Comparison of ENCODE assay signal across 1 cellular context in the genomic region with DNA sequence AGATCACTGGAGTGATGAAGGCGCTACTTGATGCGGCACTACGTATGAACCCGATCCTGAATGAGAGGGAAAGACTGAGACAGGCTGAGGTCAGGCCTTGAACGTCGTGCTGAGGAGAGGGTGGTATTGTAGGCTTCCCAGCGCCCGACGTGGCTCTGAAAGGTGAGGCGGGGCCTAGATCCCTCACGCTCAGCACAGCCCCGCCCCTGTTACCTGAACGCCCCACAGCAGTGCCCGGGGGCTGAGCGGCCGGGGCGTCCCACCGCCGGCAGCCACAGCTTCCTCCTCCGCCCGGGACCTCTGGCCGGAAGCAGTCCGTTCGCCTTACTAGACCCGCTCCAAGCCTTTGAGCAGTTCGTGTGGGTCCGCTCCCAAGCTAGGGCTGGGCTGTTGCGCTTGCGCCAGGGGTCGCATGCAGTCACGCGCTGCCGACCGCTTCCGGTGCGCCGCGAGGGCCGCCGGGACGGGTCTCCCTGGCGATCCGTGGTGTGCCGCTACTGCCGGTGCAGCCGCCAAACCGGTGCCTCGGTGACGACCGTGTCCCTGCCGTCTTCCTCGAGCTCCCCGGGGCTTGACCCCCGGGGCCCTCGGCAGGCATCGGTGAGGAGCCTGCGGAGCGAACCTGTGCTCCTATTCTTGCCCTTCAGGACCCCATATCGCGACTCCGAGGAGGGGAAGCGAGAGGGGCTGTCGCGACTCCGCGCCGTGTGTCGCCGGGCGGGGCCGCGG.
TF ChIP-seq lines count a peak whose summit lies in the region.

A gene with protein sequence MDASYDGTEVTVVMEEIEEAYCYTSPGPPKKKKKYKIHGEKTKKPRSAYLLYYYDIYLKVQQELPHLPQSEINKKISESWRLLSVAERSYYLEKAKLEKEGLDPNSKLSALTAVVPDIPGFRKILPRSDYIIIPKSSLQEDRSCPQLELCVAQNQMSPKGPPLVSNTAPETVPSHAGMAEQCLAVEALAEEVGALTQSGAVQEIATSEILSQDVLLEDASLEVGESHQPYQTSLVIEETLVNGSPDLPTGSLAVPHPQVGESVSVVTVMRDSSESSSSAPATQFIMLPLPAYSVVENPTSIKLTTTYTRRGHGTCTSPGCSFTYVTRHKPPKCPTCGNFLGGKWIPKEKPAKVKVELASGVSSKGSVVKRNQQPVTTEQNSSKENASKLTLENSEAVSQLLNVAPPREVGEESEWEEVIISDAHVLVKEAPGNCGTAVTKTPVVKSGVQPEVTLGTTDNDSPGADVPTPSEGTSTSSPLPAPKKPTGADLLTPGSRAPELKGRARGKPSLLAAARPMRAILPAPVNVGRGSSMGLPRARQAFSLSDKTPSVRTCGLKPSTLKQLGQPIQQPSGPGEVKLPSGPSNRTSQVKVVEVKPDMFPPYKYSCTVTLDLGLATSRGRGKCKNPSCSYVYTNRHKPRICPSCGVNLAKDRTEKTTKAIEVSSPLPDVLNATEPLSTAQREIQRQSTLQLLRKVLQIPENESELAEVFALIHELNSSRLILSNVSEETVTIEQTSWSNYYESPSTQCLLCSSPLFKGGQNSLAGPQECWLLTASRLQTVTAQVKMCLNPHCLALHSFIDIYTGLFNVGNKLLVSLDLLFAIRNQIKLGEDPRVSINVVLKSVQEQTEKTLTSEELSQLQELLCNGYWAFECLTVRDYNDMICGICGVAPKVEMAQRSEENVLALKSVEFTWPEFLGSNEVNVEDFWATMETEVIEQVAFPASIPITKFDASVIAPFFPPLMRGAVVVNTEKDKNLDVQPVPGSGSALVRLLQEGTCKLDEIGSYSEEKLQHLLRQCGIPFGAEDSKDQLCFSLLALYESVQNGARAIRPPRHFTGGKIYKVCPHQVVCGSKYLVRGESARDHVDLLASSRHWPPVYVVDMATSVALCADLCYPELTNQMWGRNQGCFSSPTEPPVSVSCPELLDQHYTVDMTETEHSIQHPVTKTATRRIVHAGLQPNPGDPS (N-terminal part only) (plus strand): TSS at position 479 of the 729 bp plus-strand sequence. CDS start 4,114 bp downstream, outside the sequence.
TSS of gene TIGD6 (minus strand) at position 394 of the 729 bp plus-strand sequence. CDS start 4,306 bp downstream, outside the sequence.

TF ChIP-seq in HepG2, 621 proteins besides CTCF, POLR2A, EP300 and RAD21 (continued from another document and continues in another):
- TF ChIP-seq TEF (CRISPR knock-in tag; IDR thresholded peaks at IDR 0.05) (no peak), ARHGAP35 (CRISPR knock-in tag; IDR thresholded peaks at IDR 0.05; ENCODE audit: borderline replicate concordance) (no peak; the same call in 1 of the 2 replicates), ZBTB34 (CRISPR knock-in tag; IDR thresholded peaks at IDR 0.05) (peak; percentile 82; the same call in 1 of the 2 replicates), KMT2A (CRISPR knock-in tag; IDR thresholded peaks at IDR 0.05) (peak; percentile 98), FOXA1 (IDR thresholded peaks at IDR 0.05) (no peak), FOXA1 (CRISPR knock-in tag; IDR thresholded peaks at IDR 0.05) (peak; percentile 24), ZNF790 (CRISPR knock-in tag; IDR thresholded peaks at IDR 0.05; ENCODE audit: borderline replicate concordance) (peak; percentile 72; the same call in 1 of the 2 replicates), REXO4 (CRISPR knock-in tag; IDR thresholded peaks at IDR 0.05; ENCODE audit: borderline replicate concordance) (no peak), HOMEZ (CRISPR knock-in tag; IDR thresholded peaks at IDR 0.05; ENCODE audit: low read depth) (no peak), ZNF136 (CRISPR knock-in tag; IDR thresholded peaks at IDR 0.05; ENCODE audit: low read depth) (no peak; the same call in 1 of the 2 replicates), KLF11 (CRISPR knock-in tag; IDR thresholded peaks at IDR 0.05) (peak; percentile 94), NCOR1 (IDR thresholded peaks at IDR 0.05; ENCODE audit: borderline replicate concordance, low read length) (no peak), RXRA (CRISPR knock-in tag; IDR thresholded peaks at IDR 0.05) (peak; percentile 92), GATAD2A (CRISPR knock-in tag; IDR thresholded peaks at IDR 0.05) (peak; percentile 83), FOXK1 (CRISPR knock-in tag; IDR thresholded peaks at IDR 0.05; ENCODE audit: borderline replicate concordance, low read depth) (peak; percentile 92), TRIM24 (CRISPR knock-in tag; IDR thresholded peaks at IDR 0.05) (0 out of 2 replicates have a peak, but pooled peaks have one; percentile 34), TBX3 (IDR thresholded peaks at IDR 0.05; ENCODE audit: borderline replicate concordance) (no peak), ZFAT (CRISPR knock-in tag; conservative IDR thresholded peaks at IDR 0.05) (no peak), STAT5B (CRISPR knock-in tag; IDR thresholded peaks at IDR 0.05) (peak; percentile 19; the same call in 1 of the 2 replicates), ZZZ3 (CRISPR knock-in tag; IDR thresholded peaks at IDR 0.05; ENCODE audit: borderline replicate concordance) (peak; percentile 79), ZNF503 (CRISPR knock-in tag; IDR thresholded peaks at IDR 0.05) (no peak), SRSF9 (IDR thresholded peaks at IDR 0.05; ENCODE audit: borderline replicate concordance, insufficient read depth, low read depth, low read length, poor library complexity, severe bottlenecking) (no peak), ZNF569 (CRISPR knock-in tag; IDR thresholded peaks at IDR 0.05; ENCODE audit: borderline replicate concordance) (no peak)
- TF ChIP-seq, protein P1, sequence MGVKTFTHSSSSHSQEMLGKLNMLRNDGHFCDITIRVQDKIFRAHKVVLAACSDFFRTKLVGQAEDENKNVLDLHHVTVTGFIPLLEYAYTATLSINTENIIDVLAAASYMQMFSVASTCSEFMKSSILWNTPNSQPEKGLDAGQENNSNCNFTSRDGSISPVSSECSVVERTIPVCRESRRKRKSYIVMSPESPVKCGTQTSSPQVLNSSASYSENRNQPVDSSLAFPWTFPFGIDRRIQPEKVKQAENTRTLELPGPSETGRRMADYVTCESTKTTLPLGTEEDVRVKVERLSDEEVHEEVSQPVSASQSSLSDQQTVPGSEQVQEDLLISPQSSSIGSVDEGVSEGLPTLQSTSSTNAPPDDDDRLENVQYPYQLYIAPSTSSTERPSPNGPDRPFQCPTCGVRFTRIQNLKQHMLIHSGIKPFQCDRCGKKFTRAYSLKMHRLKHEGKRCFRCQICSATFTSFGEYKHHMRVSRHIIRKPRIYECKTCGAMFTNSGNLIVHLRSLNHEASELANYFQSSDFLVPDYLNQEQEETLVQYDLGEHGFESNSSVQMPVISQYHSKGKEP (CRISPR knock-in tag; IDR thresholded peaks at IDR 0.05) = no peak; the same call in 1 of the 2 replicates
- TF ChIP-seq, protein P2, sequence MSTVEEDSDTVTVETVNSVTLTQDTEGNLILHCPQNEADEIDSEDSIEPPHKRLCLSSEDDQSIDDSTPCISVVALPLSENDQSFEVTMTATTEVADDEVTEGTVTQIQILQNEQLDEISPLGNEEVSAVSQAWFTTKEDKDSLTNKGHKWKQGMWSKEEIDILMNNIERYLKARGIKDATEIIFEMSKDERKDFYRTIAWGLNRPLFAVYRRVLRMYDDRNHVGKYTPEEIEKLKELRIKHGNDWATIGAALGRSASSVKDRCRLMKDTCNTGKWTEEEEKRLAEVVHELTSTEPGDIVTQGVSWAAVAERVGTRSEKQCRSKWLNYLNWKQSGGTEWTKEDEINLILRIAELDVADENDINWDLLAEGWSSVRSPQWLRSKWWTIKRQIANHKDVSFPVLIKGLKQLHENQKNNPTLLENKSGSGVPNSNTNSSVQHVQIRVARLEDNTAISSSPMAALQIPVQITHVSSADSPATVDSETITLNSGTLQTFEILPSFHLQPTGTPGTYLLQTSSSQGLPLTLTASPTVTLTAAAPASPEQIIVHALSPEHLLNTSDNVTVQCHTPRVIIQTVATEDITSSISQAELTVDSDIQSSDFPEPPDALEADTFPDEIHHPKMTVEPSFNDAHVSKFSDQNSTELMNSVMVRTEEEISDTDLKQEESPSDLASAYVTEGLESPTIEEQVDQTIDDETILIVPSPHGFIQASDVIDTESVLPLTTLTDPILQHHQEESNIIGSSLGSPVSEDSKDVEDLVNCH (CRISPR knock-in tag; IDR thresholded peaks at IDR 0.05) = no peak
- TF ChIP-seq, protein P3, sequence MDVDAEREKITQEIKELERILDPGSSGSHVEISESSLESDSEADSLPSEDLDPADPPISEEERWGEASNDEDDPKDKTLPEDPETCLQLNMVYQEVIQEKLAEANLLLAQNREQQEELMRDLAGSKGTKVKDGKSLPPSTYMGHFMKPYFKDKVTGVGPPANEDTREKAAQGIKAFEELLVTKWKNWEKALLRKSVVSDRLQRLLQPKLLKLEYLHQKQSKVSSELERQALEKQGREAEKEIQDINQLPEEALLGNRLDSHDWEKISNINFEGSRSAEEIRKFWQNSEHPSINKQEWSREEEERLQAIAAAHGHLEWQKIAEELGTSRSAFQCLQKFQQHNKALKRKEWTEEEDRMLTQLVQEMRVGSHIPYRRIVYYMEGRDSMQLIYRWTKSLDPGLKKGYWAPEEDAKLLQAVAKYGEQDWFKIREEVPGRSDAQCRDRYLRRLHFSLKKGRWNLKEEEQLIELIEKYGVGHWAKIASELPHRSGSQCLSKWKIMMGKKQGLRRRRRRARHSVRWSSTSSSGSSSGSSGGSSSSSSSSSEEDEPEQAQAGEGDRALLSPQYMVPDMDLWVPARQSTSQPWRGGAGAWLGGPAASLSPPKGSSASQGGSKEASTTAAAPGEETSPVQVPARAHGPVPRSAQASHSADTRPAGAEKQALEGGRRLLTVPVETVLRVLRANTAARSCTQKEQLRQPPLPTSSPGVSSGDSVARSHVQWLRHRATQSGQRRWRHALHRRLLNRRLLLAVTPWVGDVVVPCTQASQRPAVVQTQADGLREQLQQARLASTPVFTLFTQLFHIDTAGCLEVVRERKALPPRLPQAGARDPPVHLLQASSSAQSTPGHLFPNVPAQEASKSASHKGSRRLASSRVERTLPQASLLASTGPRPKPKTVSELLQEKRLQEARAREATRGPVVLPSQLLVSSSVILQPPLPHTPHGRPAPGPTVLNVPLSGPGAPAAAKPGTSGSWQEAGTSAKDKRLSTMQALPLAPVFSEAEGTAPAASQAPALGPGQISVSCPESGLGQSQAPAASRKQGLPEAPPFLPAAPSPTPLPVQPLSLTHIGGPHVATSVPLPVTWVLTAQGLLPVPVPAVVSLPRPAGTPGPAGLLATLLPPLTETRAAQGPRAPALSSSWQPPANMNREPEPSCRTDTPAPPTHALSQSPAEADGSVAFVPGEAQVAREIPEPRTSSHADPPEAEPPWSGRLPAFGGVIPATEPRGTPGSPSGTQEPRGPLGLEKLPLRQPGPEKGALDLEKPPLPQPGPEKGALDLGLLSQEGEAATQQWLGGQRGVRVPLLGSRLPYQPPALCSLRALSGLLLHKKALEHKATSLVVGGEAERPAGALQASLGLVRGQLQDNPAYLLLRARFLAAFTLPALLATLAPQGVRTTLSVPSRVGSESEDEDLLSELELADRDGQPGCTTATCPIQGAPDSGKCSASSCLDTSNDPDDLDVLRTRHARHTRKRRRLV (CRISPR knock-in tag; IDR thresholded peaks at IDR 0.05) = no peak; the same call in 1 of the 2 replicates
- TF ChIP-seq, protein P4, sequence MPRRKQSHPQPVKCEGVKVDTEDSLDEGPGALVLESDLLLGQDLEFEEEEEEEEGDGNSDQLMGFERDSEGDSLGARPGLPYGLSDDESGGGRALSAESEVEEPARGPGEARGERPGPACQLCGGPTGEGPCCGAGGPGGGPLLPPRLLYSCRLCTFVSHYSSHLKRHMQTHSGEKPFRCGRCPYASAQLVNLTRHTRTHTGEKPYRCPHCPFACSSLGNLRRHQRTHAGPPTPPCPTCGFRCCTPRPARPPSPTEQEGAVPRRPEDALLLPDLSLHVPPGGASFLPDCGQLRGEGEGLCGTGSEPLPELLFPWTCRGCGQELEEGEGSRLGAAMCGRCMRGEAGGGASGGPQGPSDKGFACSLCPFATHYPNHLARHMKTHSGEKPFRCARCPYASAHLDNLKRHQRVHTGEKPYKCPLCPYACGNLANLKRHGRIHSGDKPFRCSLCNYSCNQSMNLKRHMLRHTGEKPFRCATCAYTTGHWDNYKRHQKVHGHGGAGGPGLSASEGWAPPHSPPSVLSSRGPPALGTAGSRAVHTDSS (CRISPR knock-in tag; conservative IDR thresholded peaks at IDR 0.05) = no peak
